Comparison of ENCODE assay signal across 10 cellular contexts in genomic region chr20:31680286-31681127, GRCh38. TPM values are rescaled to one million over a fixed set of nuclear protein-coding genes. Genes with fewer than 3 reads are reported as not detected.
DNase-seq lines count a peak whose midpoint lies in the region; ATAC-seq and TF ChIP-seq lines count a peak whose summit lies in the region.
"Had no signal": no experiment of that assay in that cellular context is flagged by ENCODE, and none has a peak within 500 bp of the region (broad histone marks: within the 10 kb centered on the region; RNA-seq: fewer than 3 reads in every experiment).

No MANE protein-coding gene starts in this region.

- POLR2A ChIA-PET in CD8-positive, alpha-beta T cell (lab: Charles Lee), result no interaction called here
- POLR2A ChIA-PET in SK-N-SH (lab: Yijun Ruan, JAX), result interaction anchor here (1.0 kb wide), 1 partner anchor 47 kb away, joined by 3 read pairs; no protein-coding TSS in a partner anchor

- TF ChIP-seq EP300 in SK-N-SH (IDR thresholded peaks at IDR 0.05; ENCODE audit: borderline replicate concordance in 1 of 2, low read depth in 1 of 2, low read length in 1 of 2), result no peak

- ATAC-seq in CD8-positive, alpha-beta T cell, result no peak
- no peak for ATAC-seq in HG02610 (IDR thresholded peaks at IDR 0.05; ENCODE audit: unreplicated experiment)

- no peaks in the 10 kb centered on the region for H3K27me3 Mint-ChIP-seq in CD8-positive, alpha-beta T cell (ENCODE audit: low read depth)
- no peaks in the 10 kb centered on the region for H3K27me3 Mint-ChIP-seq in osteocyte (ENCODE audit: unreplicated experiment)
- H3K27me3 Mint-ChIP-seq: activated B cell treated with CpG ODN at 0.5 μM for 24 hours had no signal

- TF ChIP-seq RAD21 in SK-N-SH (IDR thresholded peaks at IDR 0.05; ENCODE audit: low read length), result no peak

- H3K27ac ChIP-seq in CD8-positive, alpha-beta T cell (ENCODE audit: low read depth, low read length), result peak overlapping the region; percentile 11
- H3K27ac ChIP-seq in Karpas-422 (ENCODE audit: low read length), result peak overlapping the region; percentile 14; the same call in 1 of the 2 replicates
- H3K27ac ChIP-seq in adrenal gland, result peak overlapping the region in 3 of 5 donors; percentile 7 to 60 (median 43)
- H3K27ac ChIP-seq in SK-N-SH (ENCODE audit: low read depth in 2 of 2, low read length in 1 of 2), result peak overlapping the region in 1 of 2 experiments; percentile 45; a peak in 2 of 4 replicates
- H3K27ac ChIP-seq in coronary artery, result peak overlapping the region in 1 of 2 donors; percentile 82

- H3K4me2 ChIP-seq in Karpas-422 (ENCODE audit: low read depth, low read length, poor library complexity, severe bottlenecking) (no peak overlapping the region), SK-N-SH (no peak overlapping the region; the same call in 1 of the 2 replicates)

- TF ChIP-seq POLR2A in adrenal gland (IDR thresholded peaks at IDR 0.05), result no peak

- no peaks in the 10 kb centered on the region for H3K9me3 ChIP-seq in CD8-positive, alpha-beta T cell (ENCODE audit: low read length)
- H3K9me3 ChIP-seq in Karpas-422 (ENCODE audit: low read length) (no peaks in the 10 kb centered on the region), adrenal gland (replicated peaks in 1 of 3) (no peaks in the 10 kb centered on the region), SK-N-SH (no peaks in the 10 kb centered on the region)

- no peaks in the 10 kb centered on the region for H3K36me3 ChIP-seq in CD8-positive, alpha-beta T cell (ENCODE audit: insufficient read depth, low read length)
- no peaks in the 10 kb centered on the region for H3K36me3 ChIP-seq in Karpas-422 (ENCODE audit: insufficient read depth, low read length)
- no peaks in the 10 kb centered on the region for H3K36me3 ChIP-seq in adrenal gland (replicated peaks in 1 of 2)
- H3K36me3 ChIP-seq in SK-N-SH (replicated peaks in 1 of 2; ENCODE audit: control insufficient read depth in 1 of 2, insufficient read depth in 2 of 2, low read length in 1 of 2), result peaks cover 11 to 21% of the 10 kb centered on the region in 2 experiments

- no peaks in the 10 kb centered on the region for H3K9me2 ChIP-seq in Karpas-422 (replicated peaks; ENCODE audit: insufficient read depth, low read length)
- H3K9me2 ChIP-seq in SK-N-SH, result no peaks in the 10 kb centered on the region

- CTCF ChIA-PET in CD8-positive, alpha-beta T cell (lab: Charles Lee), result interaction anchor here (1.6 kb wide), 1 partner anchor 20 kb away, joined by 5 read pairs; no protein-coding TSS in a partner anchor
- CTCF ChIA-PET in SK-N-SH (lab: Yijun Ruan, JAX), result interaction anchor here (1.0 to 1.1 kb wide), 2 partner anchors 19 to 43 kb away, joined by 5 read pairs; no protein-coding TSS in a partner anchor

- H3K27ac Mint-ChIP-seq in CD8-positive, alpha-beta T cell, result peak overlapping the region; percentile 86
- peak overlapping the region; percentile 59 for H3K27ac Mint-ChIP-seq in osteocyte (ENCODE audit: unreplicated experiment)
- H3K27ac Mint-ChIP-seq: activated B cell treated with CpG ODN at 0.5 μM for 24 hours had no signal

- H4K20me1 ChIP-seq in Karpas-422 (ENCODE audit: insufficient read depth, low read depth, low read length) (no peaks in the 10 kb centered on the region), SK-N-SH (ENCODE audit: insufficient read depth) (no peaks in the 10 kb centered on the region)

- H2AFZ ChIP-seq in Karpas-422 (ENCODE audit: low read length) (no peak overlapping the region), SK-N-SH (ENCODE audit: low read depth) (no peak overlapping the region)

- intact Hi-C loops in CD8-positive, alpha-beta T cell (cut with DNase I, micrococcal nuclease), result no loop called here
- intact Hi-C loops in adrenal gland (cut with DNase I), result no loop called here

- no peaks in the 10 kb centered on the region for H3K9me3 Mint-ChIP-seq in CD8-positive, alpha-beta T cell
- H3K9me3 Mint-ChIP-seq in osteocyte (ENCODE audit: unreplicated experiment), result no peaks in the 10 kb centered on the region
- H3K9me3 Mint-ChIP-seq: activated B cell treated with CpG ODN at 0.5 μM for 24 hours had no signal

- H3K4me3 Mint-ChIP-seq in CD8-positive, alpha-beta T cell, result no peak overlapping the region
- H3K4me3 Mint-ChIP-seq in osteocyte (ENCODE audit: unreplicated experiment), result no peak overlapping the region
- H3K4me3 Mint-ChIP-seq: activated B cell treated with CpG ODN at 0.5 μM for 24 hours had no signal

- no peak for DNase-seq in CD8-positive, alpha-beta T cell
- DNase-seq in Karpas-422 (no peak), adrenal gland (no peak), osteocyte (ENCODE audit: extremely low spot score, unreplicated experiment) (no peak), SK-N-SH (no peak), coronary artery (ENCODE audit: low spot score) (no peak), NOMO-1 (lab: John Stamatoyannopoulos, UW; ENCODE audit: unreplicated experiment in 2 of 2) (no peak)
- DNase-seq: activated B cell treated with CpG ODN at 0.5 μM for 24 hours had no signal

- WGBS in adrenal gland, 4 donors, result 69 to 76% (median 75%) methylated on average over 7 of the region's 7 CpGs
- 85% methylated on average over 7 of the region's 7 CpGs for WGBS in SK-N-SH (ENCODE audit: low lambda C conversion rate)

- H3K4me3 ChIP-seq in CD8-positive, alpha-beta T cell (ENCODE audit: low read depth, low read length), result no peak overlapping the region
- H3K4me3 ChIP-seq in Karpas-422 (ENCODE audit: low read length), result no peak overlapping the region
- H3K4me3 ChIP-seq in adrenal gland, result no peak overlapping the region
- H3K4me3 ChIP-seq in SK-N-SH (ENCODE audit: low read depth in 2 of 2, low read length in 1 of 2), result no peak overlapping the region
- no peak overlapping the region for H3K4me3 ChIP-seq in coronary artery

- H3K4me1 ChIP-seq in CD8-positive, alpha-beta T cell (ENCODE audit: insufficient read depth, low read length), result peaks cover 59% of the 10 kb centered on the region
- H3K4me1 ChIP-seq in Karpas-422 (ENCODE audit: low read length) (peaks cover 44% of the 10 kb centered on the region), adrenal gland (replicated peaks in 1 of 2) (peaks cover 36 to 74% of the 10 kb centered on the region in 2 donors), SK-N-SH (ENCODE audit: control insufficient read depth in 1 of 2, insufficient read depth in 2 of 2, low read depth in 1 of 2, low read length in 1 of 2) (peaks cover 32 to 46% of the 10 kb centered on the region in 2 experiments; a peak in 3 of 4 replicates)

- H3K36me3 Mint-ChIP-seq in CD8-positive, alpha-beta T cell, result peaks cover 71% of the 10 kb centered on the region
- H3K36me3 Mint-ChIP-seq in osteocyte (ENCODE audit: unreplicated experiment), result peaks cover 18% of the 10 kb centered on the region

- H3K79me2 ChIP-seq in Karpas-422 (ENCODE audit: low read length), result peaks cover 72% of the 10 kb centered on the region
- peaks cover 99% of the 10 kb centered on the region for H3K79me2 ChIP-seq in SK-N-SH (ENCODE audit: insufficient read depth)

- no peaks in the 10 kb centered on the region for H3K27me3 ChIP-seq in CD8-positive, alpha-beta T cell (ENCODE audit: insufficient read depth, low read length)
- H3K27me3 ChIP-seq in Karpas-422 (ENCODE audit: low read length) (no peaks in the 10 kb centered on the region), adrenal gland (no peaks in the 10 kb centered on the region), SK-N-SH (ENCODE audit: insufficient read depth) (no peaks in the 10 kb centered on the region)

- peaks cover 20% of the 10 kb centered on the region for H3F3A ChIP-seq in SK-N-SH (replicated peaks; ENCODE audit: insufficient read depth)

- H3K9ac ChIP-seq in Karpas-422 (ENCODE audit: low read length), result no peak overlapping the region
- H3K9ac ChIP-seq in SK-N-SH, result no peak overlapping the region

- H3K4me1 Mint-ChIP-seq in CD8-positive, alpha-beta T cell (ENCODE audit: low read depth), result peaks cover 87% of the 10 kb centered on the region
- peaks cover 56% of the 10 kb centered on the region for H3K4me1 Mint-ChIP-seq in osteocyte (ENCODE audit: unreplicated experiment)

- TF ChIP-seq CTCF in CD8-positive, alpha-beta T cell (IDR thresholded peaks at IDR 0.05), result no peak
- TF ChIP-seq CTCF in adrenal gland (IDR thresholded peaks at IDR 0.05) (no peak), osteocyte (IDR thresholded peaks at IDR 0.05) (no peak), SK-N-SH (IDR thresholded peaks at IDR 0.05) (no peak), coronary artery (IDR thresholded peaks at IDR 0.05) (no peak)

TF ChIP-seq in SK-N-SH, 30 proteins besides CTCF, POLR2A, EP300 and RAD21 (continues in another document):
- TF ChIP-seq ELF1 (IDR thresholded peaks at IDR 0.05), result no peak

RNA-seq across cellular contexts. Expression of gene BCL2L1, which starts 42.2 kb away (rescaled TPM):
- total RNA-seq in CD8-positive, alpha-beta T cell, result 1 to 10 TPM; 9.5 to 9.7 TPM
- 41.0 and 56.1 TPM in 2 replicates for total RNA-seq in Karpas-422 (2014; rRNA removed; shearing (Covaris generic); ENCODE audit: low replicate concordance)
- total RNA-seq in adrenal gland (100 to 1,000 TPM in 2 of 8 donors, 10 to 100 TPM in 6; 53.8 to 143 (median 84.6) TPM), osteocyte (67.0 and 69.4 TPM in 2 replicates)
- polyA plus RNA-seq in adrenal gland (10 to 100 TPM; 40.2 to 67.9 (median 40.8) TPM), SK-N-SH (2012; rRNA removed) (99.9 and 103 TPM in 2 replicates)
- polyA plus RNA-seq in SK-N-SH (2012; cell fraction: cytosol; rRNA removed), result 72.3 and 83.8 TPM in 2 replicates
- polyA plus RNA-seq in SK-N-SH (2012; cell fraction: nucleus; rRNA removed), result 61.3 and 62.2 TPM in 2 replicates

RNA-seq across cellular contexts. Expression of gene COX4I2, which starts 42.8 kb away (rescaled TPM):
- total RNA-seq in CD8-positive, alpha-beta T cell, result not detected
- not detected in 2 replicates for total RNA-seq in Karpas-422 (2014; rRNA removed; shearing (Covaris generic); ENCODE audit: low replicate concordance)
- total RNA-seq in adrenal gland (not detected), osteocyte (not detected in 2 replicates)
- polyA plus RNA-seq in adrenal gland (10 to 100 TPM in 1 of 3 donors, 1 to 10 TPM in 1, under 1 TPM in 1; 0.26 to 12.9 (median 2.8) TPM), SK-N-SH (2012; rRNA removed) (0.21 TPM in 1 of 2 replicates, not detected in the other)
- 0.39 TPM in 1 of 2 replicates, not detected in the other for polyA plus RNA-seq in SK-N-SH (2012; cell fraction: cytosol; rRNA removed)
- not detected in 2 replicates for polyA plus RNA-seq in SK-N-SH (2012; cell fraction: nucleus; rRNA removed)
- total RNA-seq: activated B cell treated with CpG ODN at 0.5 μM for 24 hours, epithelial cell of proximal tubule had no signal

RNA-seq across cellular contexts. Expression of gene TPX2, which starts 58.6 kb away (rescaled TPM):
- total RNA-seq in CD8-positive, alpha-beta T cell, result under 1 TPM; 0.62 to 0.75 TPM
- 54.0 and 55.5 TPM in 2 replicates for total RNA-seq in Karpas-422 (2014; rRNA removed; shearing (Covaris generic); ENCODE audit: low replicate concordance)
- total RNA-seq in adrenal gland, result 1 to 10 TPM; 2.1 to 3.4 (median 2.5) TPM
- 1 to 10 TPM in 1 of 3 donors, under 1 TPM in 2; 0.40 to 3.7 (median 0.57) TPM for polyA plus RNA-seq in adrenal gland
- total RNA-seq in osteocyte, result 22.6 and 25.5 TPM in 2 replicates
- polyA plus RNA-seq in SK-N-SH (2012; rRNA removed), result 14.4 and 17.1 TPM in 2 replicates
- polyA plus RNA-seq in SK-N-SH (2012; cell fraction: cytosol; rRNA removed), result 19.1 and 20.2 TPM in 2 replicates
- polyA plus RNA-seq in SK-N-SH (2012; cell fraction: nucleus; rRNA removed), result 12.7 and 12.8 TPM in 2 replicates
